In the genomic region with DNA sequence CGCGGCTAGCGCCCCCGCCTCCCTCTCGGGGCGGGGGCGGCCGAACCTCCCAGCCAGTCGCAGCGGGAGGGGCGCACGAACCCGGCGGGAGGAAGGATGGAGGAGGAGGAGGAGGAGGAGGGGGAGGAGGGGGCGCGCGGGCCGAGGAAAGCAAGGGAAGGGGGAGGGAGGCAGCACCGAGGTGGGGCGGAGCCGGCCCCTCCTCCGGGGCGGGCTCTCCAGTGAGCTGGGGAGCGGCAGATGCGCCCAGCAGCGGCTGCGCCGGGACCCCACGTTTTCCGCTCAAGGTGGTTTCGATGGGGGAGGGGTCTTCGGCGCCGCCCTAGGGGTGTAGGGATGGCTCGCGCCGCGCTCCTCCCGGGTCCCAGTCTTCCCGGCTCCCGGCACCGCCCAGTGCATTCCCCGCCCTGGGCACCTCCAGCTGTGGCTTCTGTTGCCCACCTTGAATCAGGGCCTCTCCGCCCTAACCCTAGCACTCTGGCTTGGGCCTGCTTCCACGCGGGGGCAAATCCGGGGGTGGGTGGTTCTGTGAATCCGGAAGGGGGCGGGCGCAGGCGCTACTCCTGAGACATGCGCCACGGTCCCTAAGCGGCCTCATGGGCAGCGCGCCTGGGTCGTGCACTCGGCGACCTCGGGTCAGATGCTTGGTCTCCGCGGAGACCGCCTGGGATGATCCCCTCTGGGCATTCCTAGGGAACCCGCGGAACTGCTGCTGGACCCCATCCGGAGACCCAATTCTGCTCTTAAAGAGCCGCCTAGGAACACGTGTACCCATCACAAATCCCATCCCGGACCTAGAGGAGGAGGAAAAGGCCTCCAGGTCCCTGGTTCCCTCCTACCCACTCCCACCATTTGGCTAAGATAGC, we compare ENCODE assay signal across 8 cellular contexts. TPM values are rescaled to one million over a fixed set of nuclear protein-coding genes. Genes with fewer than 3 reads are reported as not detected.
DNase-seq lines count a peak whose midpoint lies in the region; ATAC-seq, FAIRE-seq and TF ChIP-seq lines count a peak whose summit lies in the region.

A gene with protein sequence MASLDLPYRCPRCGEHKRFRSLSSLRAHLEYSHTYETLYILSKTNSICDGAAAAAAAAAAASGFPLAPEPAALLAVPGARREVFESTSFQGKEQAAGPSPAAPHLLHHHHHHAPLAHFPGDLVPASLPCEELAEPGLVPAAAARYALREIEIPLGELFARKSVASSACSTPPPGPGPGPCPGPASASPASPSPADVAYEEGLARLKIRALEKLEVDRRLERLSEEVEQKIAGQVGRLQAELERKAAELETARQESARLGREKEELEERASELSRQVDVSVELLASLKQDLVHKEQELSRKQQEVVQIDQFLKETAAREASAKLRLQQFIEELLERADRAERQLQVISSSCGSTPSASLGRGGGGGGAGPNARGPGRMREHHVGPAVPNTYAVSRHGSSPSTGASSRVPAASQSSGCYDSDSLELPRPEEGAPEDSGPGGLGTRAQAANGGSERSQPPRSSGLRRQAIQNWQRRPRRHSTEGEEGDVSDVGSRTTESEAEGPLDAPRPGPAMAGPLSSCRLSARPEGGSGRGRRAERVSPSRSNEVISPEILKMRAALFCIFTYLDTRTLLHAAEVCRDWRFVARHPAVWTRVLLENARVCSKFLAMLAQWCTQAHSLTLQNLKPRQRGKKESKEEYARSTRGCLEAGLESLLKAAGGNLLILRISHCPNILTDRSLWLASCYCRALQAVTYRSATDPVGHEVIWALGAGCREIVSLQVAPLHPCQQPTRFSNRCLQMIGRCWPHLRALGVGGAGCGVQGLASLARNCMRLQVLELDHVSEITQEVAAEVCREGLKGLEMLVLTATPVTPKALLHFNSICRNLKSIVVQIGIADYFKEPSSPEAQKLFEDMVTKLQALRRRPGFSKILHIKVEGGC (minus strand): TSS at position 183 of the 866 bp plus-strand sequence. CDS start 14,848 bp downstream, outside the sequence.

- no peak within 1 kb of the TSS for H3K27ac ChIP-seq in kidney (ENCODE audit: low read depth in 2 of 2, low read length in 2 of 2)

- no peak for TF ChIP-seq CTCF in kidney (IDR thresholded peaks at IDR 0.05; ENCODE audit: borderline replicate concordance, extremely low read depth, insufficient read depth)

- H3K4me1 ChIP-seq in kidney (ENCODE audit: control insufficient read depth in 1 of 2, insufficient read depth in 1 of 2, low read depth in 1 of 2, low read length in 2 of 2), result peaks cover 0 to 8% of the 10 kb centered on the region in 2 donors

- peak; percentile 73 for ATAC-seq in GM21825 (IDR thresholded peaks at IDR 0.05; ENCODE audit: unreplicated experiment)

- no peak for FAIRE-seq in kidney (lab: Jason Lieb, UNC)

- DNase-seq in LoVo (ENCODE audit: low spot score) (peak; percentile 78), T-helper 22 cell (ENCODE audit: low read depth) (peak; percentile 36), astrocyte of the hippocampus (ENCODE audit: low read depth, low spot score) (peak; percentile 62), kidney (peak; percentile 86), inferior parietal cortex (ENCODE audit: extremely low spot score) (no peak)
- DNase-seq in stimulated activated CD4-positive, alpha-beta T cell treated with anti-CD3 and anti-CD28 coated beads, Interleukin-2, amount 100 ng/mL, for 48 hours, result peak; percentile 60 to 67

- no peak within 1 kb of the TSS for H3K9ac ChIP-seq in kidney (ENCODE audit: low read length in 2 of 2)

- intact Hi-C loops in kidney (cut with DNase I), result no loop called here

- H3K4me3 ChIP-seq in GM08714 (ENCODE audit: low read length) (peak within 1 kb of the TSS; percentile 81), kidney (ENCODE audit: low read length in 2 of 2) (peak within 1 kb of the TSS; percentile 44 to 54)

- no peaks in the 10 kb centered on the region for H3K9me3 ChIP-seq in kidney (ENCODE audit: control insufficient read depth in 1 of 2, low read length in 2 of 2)

- H3K36me3 ChIP-seq in kidney (ENCODE audit: control insufficient read depth in 1 of 2, insufficient read depth in 2 of 2, low read length in 2 of 2), result no peaks in the 10 kb centered on the region

RNA-seq across cellular contexts. Expression of the gene that starts here (rescaled TPM):
- total RNA-seq in kidney, result 5.2 TPM
- 0.49 TPM for polyA plus RNA-seq in kidney (ENCODE audit: insufficient read depth, low read depth, low replicate concordance)
